Comparison of ENCODE assay signal across 17 cellular contexts in genomic region chr7:18754766-18755165, GRCh38.
DNase-seq lines count a peak whose midpoint lies in the region; ATAC-seq and TF ChIP-seq lines count a peak whose summit lies in the region.
"Had no signal": no experiment of that assay in that cellular context is flagged by ENCODE, and none has a peak within 500 bp of the region (broad histone marks: within the 10 kb centered on the region; RNA-seq: fewer than 3 reads in every experiment).

No MANE protein-coding gene starts in this region.

- H3K79me2 ChIP-seq in smooth muscle cell (ENCODE audit: low read depth) = no peaks in the 10 kb centered on the region

- no peak overlapping the region for H3K4me3 ChIP-seq in smooth muscle cell
- H3K4me3 ChIP-seq: heart left ventricle had no signal

- peak overlapping the region; percentile 72 for H3K27ac ChIP-seq in smooth muscle cell (ENCODE audit: low read depth)
- H3K27ac ChIP-seq: heart left ventricle, neutrophil had no signal

- H3K36me3 ChIP-seq in smooth muscle cell (ENCODE audit: low read depth) = no peaks in the 10 kb centered on the region
- H3K36me3 ChIP-seq: heart left ventricle, neutrophil had no signal

- no peak overlapping the region for H3K9ac ChIP-seq in smooth muscle cell (ENCODE audit: low read depth)

- TF ChIP-seq CTCF in smooth muscle cell (IDR thresholded peaks at IDR 0.05; ENCODE audit: borderline replicate concordance, insufficient read depth, poor library complexity, severe bottlenecking) = no peak

- intact Hi-C loops in left colon (cut with DNase I, micrococcal nuclease) = no loop called here

- ATAC-seq in SK-N-SH treated with all-trans-retinoic acid at 6 μM for 48 hours (peak; percentile 70), GM21515 (IDR thresholded peaks at IDR 0.05; ENCODE audit: unreplicated experiment) (no peak), left colon (no peak)
- ATAC-seq: heart left ventricle; stimulated activated effector memory CD8-positive, alpha-beta T cell treated with anti-CD3 and anti-CD28 coated beads, Interleukin-12 subunit alpha, Interleukin-12 subunit beta, amount 100 ng/mL, for 72 hours had no signal

- H3K9me3 ChIP-seq in smooth muscle cell (replicated peaks; ENCODE audit: low read depth) = no peaks in the 10 kb centered on the region
- H3K9me3 ChIP-seq: heart left ventricle, neutrophil had no signal

- no peaks in the 10 kb centered on the region for H3F3A ChIP-seq in smooth muscle cell (ENCODE audit: low read depth)

- 40% methylated on average over 2 of the region's 2 CpGs for WGBS in smooth muscle cell (ENCODE audit: low lambda C conversion rate)

- no peak overlapping the region for H2AFZ ChIP-seq in smooth muscle cell (ENCODE audit: low read depth)

- H3K27me3 ChIP-seq in smooth muscle cell (ENCODE audit: low read depth) = no peaks in the 10 kb centered on the region
- H3K27me3 ChIP-seq: heart left ventricle, neutrophil had no signal

- H3K4me2 ChIP-seq in smooth muscle cell = peak overlapping the region; percentile 56

- H4K20me1 ChIP-seq in smooth muscle cell (ENCODE audit: low read depth) = no peaks in the 10 kb centered on the region

- DNase-seq in H4 (ENCODE audit: low spot score) (peak; percentile 52), fibroblast of gingiva (ENCODE audit: low read depth) (peak; percentile 27), smooth muscle cell (lab: John Stamatoyannopoulos, UW; ENCODE audit: unreplicated experiment) (no peak), left colon (no peak), dermis blood vessel endothelial cell (no peak), T-helper 1 cell (no peak)
- DNase-seq: activated CD4-positive, alpha-beta T cell treated with anti-CD3 and anti-CD28 coated beads for 48 hours; activated naive CD4-positive, alpha-beta T cell treated with anti-CD3 and anti-CD28 coated beads, Interleukin-2, amount 50 U/mL, for 16 hours; CD8-positive, alpha-beta memory T cell; heart left ventricle; midbrain; NCI-H1048; trophoblast cell had no signal

- H3K4me1 ChIP-seq in smooth muscle cell (ENCODE audit: low read depth) = no peaks in the 10 kb centered on the region
- H3K4me1 ChIP-seq: heart left ventricle had no signal

TF ChIP-seq in SK-N-SH treated with all-trans-retinoic acid at 6 μM for 48 hours, 23 proteins besides CTCF, POLR2A, EP300 and RAD21:
- TF ChIP-seq ZNF565 (CRISPR knock-in tag; conservative IDR thresholded peaks at IDR 0.05; ENCODE audit: low read depth) (no peak), ESRRG (CRISPR knock-in tag; IDR thresholded peaks at IDR 0.05) (no peak), CSDC2 (CRISPR knock-in tag; IDR thresholded peaks at IDR 0.05) (no peak), PATZ1 (CRISPR knock-in tag; IDR thresholded peaks at IDR 0.05; ENCODE audit: borderline replicate concordance) (no peak), ZFP3 (CRISPR knock-in tag; IDR thresholded peaks at IDR 0.05) (no peak), ZC3H10 (CRISPR knock-in tag; IDR thresholded peaks at IDR 0.05) (no peak), RARB (CRISPR knock-in tag; IDR thresholded peaks at IDR 0.05) (no peak), CSRNP3 (CRISPR knock-in tag; IDR thresholded peaks at IDR 0.05) (no peak), ARNTL (CRISPR knock-in tag; IDR thresholded peaks at IDR 0.05; ENCODE audit: borderline replicate concordance, low read depth) (no peak), TCF4 (CRISPR knock-in tag; IDR thresholded peaks at IDR 0.05; ENCODE audit: borderline replicate concordance) (no peak), GLIS3 (CRISPR knock-in tag; IDR thresholded peaks at IDR 0.05) (no peak)

Comparison
In these comparisons a context has a peak if more than half of its experiments do, and no peak if none do; other contexts are left out.
1. DNase-seq: peak in H4 (single experiment) and fibroblast of gingiva (single experiment); none in smooth muscle cell (single experiment), left colon (0 of 2), dermis blood vessel endothelial cell (single experiment) and T-helper 1 cell (0 of 5).